Comparison of ENCODE assay signal across 11 cellular contexts in genomic region chr3:36964827-36965226, GRCh38. TPM values are rescaled to one million over a fixed set of nuclear protein-coding genes. Genes with fewer than 3 reads are reported as not detected.
DNase-seq lines count a peak whose midpoint lies in the region; ATAC-seq and TF ChIP-seq lines count a peak whose summit lies in the region.
"Had no signal": no experiment of that assay in that cellular context is flagged by ENCODE, and none has a peak within 500 bp of the region (broad histone marks: within the 10 kb centered on the region; RNA-seq: fewer than 3 reads in every experiment).

No MANE protein-coding gene starts in this region.

- no peak overlapping the region for H3K4me2 ChIP-seq in GM23248 (ENCODE audit: unreplicated experiment)

- H3K9me3 ChIP-seq in thyroid gland (no peaks in the 10 kb centered on the region), GM23248 (ENCODE audit: low read depth) (no peaks in the 10 kb centered on the region)

- in situ Hi-C loops in SK-MEL-5 (cut with HindIII; ENCODE audit: low pct_unique_long_range_greater_than_20kb, low sequenced_read_pairs), result no loop called here
- in situ Hi-C loops in GM23248 (cut with MboI), result no loop called here

- H2AFZ ChIP-seq in GM23248, result no peak overlapping the region

- H3K4me3 ChIP-seq in thyroid gland (replicated peaks in 1 of 3), result no peak overlapping the region
- H3K4me3 ChIP-seq in GM23248, result no peak overlapping the region
- H3K4me3 ChIP-seq: dorsolateral prefrontal cortex had no signal

- H3F3A ChIP-seq in GM23248 (ENCODE audit: insufficient read depth), result no peaks in the 10 kb centered on the region

- H3K9ac ChIP-seq in GM23248, result no peak overlapping the region

- H3K4me1 ChIP-seq in thyroid gland (peaks cover 28 to 30% of the 10 kb centered on the region in 2 donors), GM23248 (ENCODE audit: insufficient read depth) (0 out of 2 replicates have a peak, but pooled peaks cover 3% of the 10 kb centered on the region)

- peak overlapping the region; percentile 87 to 96 (median 94) for H3K27ac ChIP-seq in thyroid gland
- H3K27ac ChIP-seq in GM23248, result no peak overlapping the region
- H3K27ac ChIP-seq: dorsolateral prefrontal cortex had no signal

- peak; percentile 7 for DNase-seq in SK-MEL-5 (ENCODE audit: low read depth, low spot score)
- no peak for DNase-seq in thyroid gland
- no peak for DNase-seq in GM23248
- no peak for DNase-seq in COR-L47 (lab: John Stamatoyannopoulos, UW)
- DNase-seq: activated CD4-positive, alpha-beta T cell treated with anti-CD3 and anti-CD28 coated beads, Interleukin-2, amount 10 ng/mL, durations not matched to agents 7 days and 5 days; dorsolateral prefrontal cortex; mesenchymal stem cell; nucleus accumbens had no signal

- no peaks in the 10 kb centered on the region for H4K20me1 ChIP-seq in GM23248 (ENCODE audit: insufficient read depth)

- intact Hi-C loops in thyroid gland (cut with DNase I), result loop anchor here (5.0 kb wide), 1 partner anchor 233 kb away; no protein-coding TSS in a partner anchor

- H3K36me3 ChIP-seq in thyroid gland, result no peaks in the 10 kb centered on the region
- no peaks in the 10 kb centered on the region for H3K36me3 ChIP-seq in GM23248 (ENCODE audit: low read depth)

- no peaks in the 10 kb centered on the region for H3K27me3 ChIP-seq in thyroid gland
- no peaks in the 10 kb centered on the region for H3K27me3 ChIP-seq in GM23248 (replicated peaks; ENCODE audit: insufficient read depth)
- H3K27me3 ChIP-seq: dorsolateral prefrontal cortex had no signal

- H3K79me2 ChIP-seq in GM23248 (ENCODE audit: insufficient read depth), result no peaks in the 10 kb centered on the region

- ATAC-seq in GM19043 (IDR thresholded peaks at IDR 0.05; ENCODE audit: low read depth, unreplicated experiment), result peak; percentile 76
- ATAC-seq in HG02973 (IDR thresholded peaks at IDR 0.05; ENCODE audit: unreplicated experiment), result peak; percentile 68
- ATAC-seq in GM18867 (IDR thresholded peaks at IDR 0.05; ENCODE audit: unreplicated experiment), result no peak

- TF ChIP-seq CTCF in thyroid gland (IDR thresholded peaks at IDR 0.05), result no peak

- no peaks in the 10 kb centered on the region for H3K9me2 ChIP-seq in GM23248 (ENCODE audit: insufficient read depth)

- TF ChIP-seq POLR2A in thyroid gland (IDR thresholded peaks at IDR 0.05), result no peak

RNA-seq across cellular contexts. Expression of gene TRANK1, which starts 20.0 kb away (rescaled TPM):
- total RNA-seq in SK-MEL-5 (2014; rRNA removed; shearing (Covaris generic)), result 4.0 and 5.6 TPM in 2 replicates
- 5.1 and 8.9 TPM in 2 replicates for polyA plus RNA-seq in SK-MEL-5 (2015; cell fraction: cytosol; rRNA removed)
- 16.3 and 26.6 TPM in 2 replicates for polyA plus RNA-seq in SK-MEL-5 (2015; cell fraction: nucleus; rRNA removed)
- 10 to 100 TPM; 11.7 to 26.3 (median 18.5) TPM for total RNA-seq in thyroid gland
- total RNA-seq in GM23248 (2014; rRNA removed; shearing (Covaris generic)), result 6.6 and 10.3 TPM in 2 replicates
- 2.7 and 5.2 TPM in 2 replicates for polyA plus RNA-seq in GM23248 (2016; fragmentation: Nextera tagmentation; extraction: Ambion mirVana)

RNA-seq across cellular contexts. Expression of gene EPM2AIP1, which starts 28.1 kb away (rescaled TPM):
- 11.6 and 15.8 TPM in 2 replicates for total RNA-seq in SK-MEL-5 (2014; rRNA removed; shearing (Covaris generic))
- 6.4 and 9.5 TPM in 2 replicates for polyA plus RNA-seq in SK-MEL-5 (2015; cell fraction: cytosol; rRNA removed)
- polyA plus RNA-seq in SK-MEL-5 (2015; cell fraction: nucleus; rRNA removed), result 76.7 and 90.4 TPM in 2 replicates
- 10 to 100 TPM; 25.3 to 48.0 (median 35.0) TPM for total RNA-seq in thyroid gland
- total RNA-seq in GM23248 (2014; rRNA removed; shearing (Covaris generic)), result 9.5 and 20.2 TPM in 2 replicates
- 7.5 and 8.7 TPM in 2 replicates for polyA plus RNA-seq in GM23248 (2016; fragmentation: Nextera tagmentation; extraction: Ambion mirVana)

RNA-seq across cellular contexts. Expression of gene MLH1, which starts 28.5 kb away (rescaled TPM):
- 55.8 and 71.9 TPM in 2 replicates for total RNA-seq in SK-MEL-5 (2014; rRNA removed; shearing (Covaris generic))
- polyA plus RNA-seq in SK-MEL-5 (2015; cell fraction: cytosol; rRNA removed), result 42.6 and 50.4 TPM in 2 replicates
- polyA plus RNA-seq in SK-MEL-5 (2015; cell fraction: nucleus; rRNA removed), result 33.5 and 41.7 TPM in 2 replicates
- total RNA-seq in thyroid gland, result 10 to 100 TPM; 32.1 to 65.7 (median 54.3) TPM
- 25.8 and 36.3 TPM in 2 replicates for total RNA-seq in GM23248 (2014; rRNA removed; shearing (Covaris generic))
- 27.8 and 28.9 TPM in 2 replicates for polyA plus RNA-seq in GM23248 (2016; fragmentation: Nextera tagmentation; extraction: Ambion mirVana)
